8 cellular contexts compared by ENCODE assay signal in genomic region chr11:10809373-10810199, GRCh38. TPM values are rescaled to one million over a fixed set of nuclear protein-coding genes. Genes with fewer than 3 reads are reported as not detected.
DNase-seq lines count a peak whose midpoint lies in the region; ATAC-seq, FAIRE-seq and TF ChIP-seq lines count a peak whose summit lies in the region.

No MANE protein-coding gene starts in this region.

- no peaks in the 10 kb centered on the region for H3K27me3 ChIP-seq in ACC112 (ENCODE audit: insufficient read depth, low read length)

- peak overlapping the region; percentile 70 for H2AFZ ChIP-seq in ACC112 (ENCODE audit: low read length, unreplicated experiment)

- peaks cover 41% of the 10 kb centered on the region for H3K79me2 ChIP-seq in ACC112 (ENCODE audit: control insufficient read depth, insufficient read depth, low read length, unreplicated experiment)

- intact Hi-C loops in sciatic nerve (cut with DNase I) = loop anchor here (5.0 kb wide), 1 partner anchor 48 kb away; the partner anchor contains the start of gene ZBED5

- peaks cover 30% of the 10 kb centered on the region for H3K4me1 ChIP-seq in ACC112 (ENCODE audit: control insufficient read depth, insufficient read depth, low read length, unreplicated experiment)

- peak overlapping the region; percentile 92 for H3K27ac ChIP-seq in ACC112 (ENCODE audit: low read depth, low read length)

- DNase-seq in GM12892 (ENCODE audit: insufficient read length) (no peak), NCI-H526 (lab: John Stamatoyannopoulos, UW) (peak; percentile 52 to 86), amniotic epithelial cell (ENCODE audit: low read depth) (peak; percentile 77), hepatic stellate cell (ENCODE audit: low spot score) (peak; percentile 70), sciatic nerve (ENCODE audit: low spot score) (no peak)

- FAIRE-seq in GM12892 (lab: Jason Lieb, UNC) = peak; percentile 21

- peak overlapping the region; percentile 98 for H3K4me3 ChIP-seq in ACC112 (ENCODE audit: low read depth, low read length)

- TF ChIP-seq POLR2A in GM12892 (IDR thresholded peaks at IDR 0.05; ENCODE audit: low read depth, low read length) = no peak

- ATAC-seq in HG02870 (IDR thresholded peaks at IDR 0.05; ENCODE audit: unreplicated experiment) (peak; percentile 4), sciatic nerve (peak; percentile 41), HG03469 (IDR thresholded peaks at IDR 0.05; ENCODE audit: unreplicated experiment) (no peak)

- H3K36me3 ChIP-seq in ACC112 (ENCODE audit: insufficient read depth, low read length) = peaks cover 30% of the 10 kb centered on the region

RNA-seq across cellular contexts. Expression of gene EIF4G2, which starts 0.9 kb away (rescaled TPM):
- 330 TPM for polyA plus RNA-seq in GM12892 (2012; ENCODE audit: missing spikeins)
- total RNA-seq in sciatic nerve = 567 TPM

RNA-seq across cellular contexts. Expression of gene ZBED5, which starts 48.3 kb away (rescaled TPM):
- polyA plus RNA-seq in GM12892 (2012; ENCODE audit: missing spikeins) = 27.3 TPM
- total RNA-seq in sciatic nerve = 56.3 TPM

RNA-seq across cellular contexts. Expression of gene CTR9, which starts 58.5 kb away (rescaled TPM):
- 31.0 TPM for polyA plus RNA-seq in GM12892 (2012; ENCODE audit: missing spikeins)
- total RNA-seq in sciatic nerve = 31.9 TPM

Comparison
In these comparisons a context has a peak if more than half of its experiments do, and no peak if none do; other contexts are left out.
1. DNase-seq: peak in NCI-H526 (2 of 2), amniotic epithelial cell (single experiment) and hepatic stellate cell (single experiment); none in GM12892 (single experiment) and sciatic nerve (single experiment).